ENCODE assay signal across 8 cellular contexts in the genomic region with DNA sequence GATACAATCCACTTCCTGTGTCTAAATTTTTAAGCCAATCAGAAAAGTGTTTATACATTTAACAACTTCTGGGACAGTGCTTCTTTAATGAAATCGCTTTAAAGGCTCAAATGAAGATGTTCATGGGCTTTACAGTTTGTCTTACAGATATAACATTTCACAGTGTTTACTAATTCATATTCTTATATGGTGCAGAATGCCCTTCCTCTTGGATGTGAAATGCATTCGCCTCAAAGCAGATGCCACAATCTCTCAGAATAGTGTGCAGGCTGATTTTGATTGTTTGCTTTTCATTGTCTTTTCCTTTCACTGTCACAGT.
DNase-seq lines count a peak whose midpoint lies in the region; ATAC-seq and TF ChIP-seq lines count a peak whose summit lies in the region.

No MANE protein-coding gene starts in this region.

- H3K4me3 ChIP-seq in WI38 (ENCODE audit: low read depth, low read length) (peak overlapping the region; percentile 78), iPS-11a (ENCODE audit: low read depth, low read length) (peak overlapping the region; percentile 76)

- ATAC-seq in stimulated activated memory B cell treated with anti-CD40 and anti-IgM and Interleukin-4, amounts not matched to agents 10 μg/mL and 1 μg/mL and 100 μg/mL, for 72 hours, result no peak

- TF ChIP-seq CTCF in WI38 (IDR thresholded peaks at IDR 0.05; ENCODE audit: low read depth, low read length), result no peak

- no peaks in the 10 kb centered on the region for H3K9me3 Mint-ChIP-seq in stimulated activated memory B cell treated with anti-CD40 and anti-IgM and Interleukin-4, amounts not matched to agents 10 μg/mL and 1 μg/mL and 100 μg/mL, for 72 hours

- no peaks in the 10 kb centered on the region for H3K27me3 Mint-ChIP-seq in stimulated activated memory B cell treated with anti-CD40 and anti-IgM and Interleukin-4, amounts not matched to agents 10 μg/mL and 1 μg/mL and 100 μg/mL, for 72 hours

- DNase-seq in SIG-M5 treated with dmso at 0.1 percent for 504 hours (lab: John Stamatoyannopoulos, UW; ENCODE audit: unreplicated experiment) (peak; percentile 9), SIG-M5 (lab: John Stamatoyannopoulos, UW) (no peak), NCI-H2081 treated with DMSO at 0.1 percent for 48 hours (lab: John Stamatoyannopoulos, UW) (no peak), cortex of kidney (lab: John Stamatoyannopoulos, UW) (no peak), NOMO-1 treated with DMSO at 0.1 percent for 48 hours (lab: John Stamatoyannopoulos, UW; ENCODE audit: unreplicated experiment) (no peak)

- peaks cover 66% of the 10 kb centered on the region for H3K4me1 Mint-ChIP-seq in stimulated activated memory B cell treated with anti-CD40 and anti-IgM and Interleukin-4, amounts not matched to agents 10 μg/mL and 1 μg/mL and 100 μg/mL, for 72 hours

- H3K36me3 Mint-ChIP-seq in stimulated activated memory B cell treated with anti-CD40 and anti-IgM and Interleukin-4, amounts not matched to agents 10 μg/mL and 1 μg/mL and 100 μg/mL, for 72 hours, result no peaks in the 10 kb centered on the region

- H3K4me3 Mint-ChIP-seq in stimulated activated memory B cell treated with anti-CD40 and anti-IgM and Interleukin-4, amounts not matched to agents 10 μg/mL and 1 μg/mL and 100 μg/mL, for 72 hours, result peak overlapping the region; percentile 88

- peak overlapping the region; percentile 89 for H3K27ac Mint-ChIP-seq in stimulated activated memory B cell treated with anti-CD40 and anti-IgM and Interleukin-4, amounts not matched to agents 10 μg/mL and 1 μg/mL and 100 μg/mL, for 72 hours
